ENCODE assay signal across 23 cellular contexts in genomic region chr15:75001310-75001709, GRCh38.
"Had no signal": no experiment of that assay in that cellular context is flagged by ENCODE, and none has a peak within 500 bp of the region (broad histone marks: within the 10 kb centered on the region; RNA-seq: fewer than 3 reads in every experiment).

No MANE protein-coding gene starts in this region.

- DNase-seq: colonic mucosa; cortex of kidney; effector CD4-positive, alpha-beta T cell; effector memory CD4-positive, alpha-beta T cell; foreskin keratinocyte; heart left ventricle; hypothalamus; immature natural killer cell; islet precursor cell; kidney; kidney glomerular epithelial cell; left colon; left ventricle myocardium inferior; mammary epithelial cell; mesendoderm; midbrain; naive thymus-derived CD4-positive, alpha-beta T cell had no signal

- H3K9me3 ChIP-seq: colonic mucosa, esophagus muscularis mucosa, gastroesophageal sphincter, heart left ventricle, left ventricle myocardium inferior had no signal

- H3K4me3 ChIP-seq: colonic mucosa, dorsolateral prefrontal cortex, esophagus muscularis mucosa, gastroesophageal sphincter, heart left ventricle, hepatocyte, left ventricle myocardium inferior, lung had no signal

- ATAC-seq: foreskin keratinocyte; gastroesophageal sphincter; heart left ventricle; left colon; left lobe of liver; naive thymus-derived CD4-positive, alpha-beta T cell had no signal

- H3K27me3 ChIP-seq: colonic mucosa, dorsolateral prefrontal cortex, hepatocyte had no signal

- H3K27ac ChIP-seq: colonic mucosa, esophagus muscularis mucosa, foreskin keratinocyte, gastroesophageal sphincter, heart left ventricle, hepatocyte, left ventricle myocardium inferior had no signal

- H3K36me3 ChIP-seq: colonic mucosa, esophagus muscularis mucosa, gastroesophageal sphincter, heart left ventricle, left ventricle myocardium inferior had no signal

- H3K4me1 ChIP-seq: colonic mucosa, foreskin keratinocyte had no signal
